26 cellular contexts compared by ENCODE assay signal in the genomic region with DNA sequence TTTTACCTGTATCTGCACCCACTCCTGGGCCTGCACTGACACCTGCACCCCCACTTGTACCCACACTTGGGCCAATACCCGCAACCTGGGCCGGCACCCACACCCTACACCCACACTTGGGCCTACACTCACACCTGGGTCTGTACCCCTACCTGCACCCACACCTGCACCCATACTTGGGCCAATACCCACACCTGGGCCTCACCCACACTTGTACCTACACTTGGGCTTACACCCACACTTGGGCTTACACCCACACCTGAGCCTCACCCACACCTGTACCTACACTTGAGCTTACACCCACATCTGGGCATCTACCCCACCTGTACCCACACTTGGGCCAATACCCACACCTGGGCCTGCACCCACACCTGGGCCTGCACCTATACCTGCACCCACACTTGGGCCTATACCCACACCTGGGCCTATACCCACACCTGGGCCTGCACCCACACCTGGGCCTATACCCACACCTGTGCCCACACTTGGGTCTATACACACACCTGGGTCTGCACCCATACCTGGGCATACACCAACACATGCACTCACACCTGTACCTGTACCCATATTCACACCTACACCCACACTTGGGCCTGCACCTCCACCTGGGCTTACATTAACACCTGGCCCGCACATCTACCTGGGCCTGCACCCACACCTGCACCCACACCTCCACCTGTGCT. TPM values are rescaled to one million over a fixed set of nuclear protein-coding genes. Genes with fewer than 3 reads are reported as not detected.
"Had no signal": no experiment of that assay in that cellular context is flagged by ENCODE, and none has a peak within 500 bp of the region (broad histone marks: within the 10 kb centered on the region; RNA-seq: fewer than 3 reads in every experiment).

No MANE protein-coding gene starts in this region.

- H3K36me3 Mint-ChIP-seq: naive thymus-derived CD8-positive, alpha-beta T cell had no signal

- H2AFZ ChIP-seq: parathyroid adenoma had no signal

- H3K79me2 ChIP-seq: parathyroid adenoma had no signal

- H3K27ac ChIP-seq: epithelial cell of prostate, esophagus muscularis mucosa, gastrocnemius medialis, heart right ventricle, parathyroid adenoma, stomach, thoracic aorta, upper lobe of left lung, uterus had no signal

- H3K9ac ChIP-seq: parathyroid adenoma had no signal

- H3K4me3 ChIP-seq: esophagus muscularis mucosa, gastrocnemius medialis, heart right ventricle, stomach, thoracic aorta, upper lobe of left lung, uterus had no signal

- DNase-seq: cortex of kidney; effector memory CD4-positive, alpha-beta T cell; gastrocnemius medialis; heart right ventricle; hypothalamus; kidney glomerular epithelial cell; naive thymus-derived CD8-positive, alpha-beta T cell; nucleus accumbens; stimulated activated CD4-positive, alpha-beta T cell treated with anti-CD3 and anti-CD28 coated beads, Interleukin-2, amount 100 ng/mL, for 24 hours; stimulated activated CD4-positive, alpha-beta T cell treated with anti-CD3 and anti-CD28 coated beads, Interleukin-4, amount 100 ng/mL, for 4 hours; stimulated activated naive CD4-positive, alpha-beta T cell; stomach; upper lobe of left lung; uterus had no signal

- H3K27me3 ChIP-seq: esophagus muscularis mucosa, gastrocnemius medialis, heart right ventricle, stomach, upper lobe of left lung, uterus had no signal

- ATAC-seq: gastrocnemius medialis; naive thymus-derived CD8-positive, alpha-beta T cell; sciatic nerve had no signal

- H3K9me3 ChIP-seq: gastrocnemius medialis, thoracic aorta, uterus had no signal

- H3K4me3 Mint-ChIP-seq: naive thymus-derived CD8-positive, alpha-beta T cell had no signal

- H3K4me1 ChIP-seq: parathyroid adenoma, stomach, upper lobe of left lung, uterus had no signal

- H3K36me3 ChIP-seq: esophagus muscularis mucosa, gastrocnemius medialis, heart right ventricle, stomach, thoracic aorta, upper lobe of left lung, uterus had no signal

RNA-seq across cellular contexts. Expression of a gene that starts 39.2 kb away (rescaled TPM):
- total RNA-seq: esophagus muscularis mucosa; fibroblast of villous mesenchyme; gastrocnemius medialis; heart right ventricle; lung microvascular endothelial cell; mesenteric fat pad; mononuclear cell; naive thymus-derived CD8-positive, alpha-beta T cell; pulmonary artery endothelial cell; sciatic nerve; skeletal muscle tissue; stomach; thoracic aorta; upper lobe of left lung; uterus had no signal
- polyA plus RNA-seq: heart right ventricle; naive thymus-derived CD8-positive, alpha-beta T cell; neural cell; stomach had no signal
